Comparison of ENCODE assay signal across 8 cellular contexts in the genomic region with DNA sequence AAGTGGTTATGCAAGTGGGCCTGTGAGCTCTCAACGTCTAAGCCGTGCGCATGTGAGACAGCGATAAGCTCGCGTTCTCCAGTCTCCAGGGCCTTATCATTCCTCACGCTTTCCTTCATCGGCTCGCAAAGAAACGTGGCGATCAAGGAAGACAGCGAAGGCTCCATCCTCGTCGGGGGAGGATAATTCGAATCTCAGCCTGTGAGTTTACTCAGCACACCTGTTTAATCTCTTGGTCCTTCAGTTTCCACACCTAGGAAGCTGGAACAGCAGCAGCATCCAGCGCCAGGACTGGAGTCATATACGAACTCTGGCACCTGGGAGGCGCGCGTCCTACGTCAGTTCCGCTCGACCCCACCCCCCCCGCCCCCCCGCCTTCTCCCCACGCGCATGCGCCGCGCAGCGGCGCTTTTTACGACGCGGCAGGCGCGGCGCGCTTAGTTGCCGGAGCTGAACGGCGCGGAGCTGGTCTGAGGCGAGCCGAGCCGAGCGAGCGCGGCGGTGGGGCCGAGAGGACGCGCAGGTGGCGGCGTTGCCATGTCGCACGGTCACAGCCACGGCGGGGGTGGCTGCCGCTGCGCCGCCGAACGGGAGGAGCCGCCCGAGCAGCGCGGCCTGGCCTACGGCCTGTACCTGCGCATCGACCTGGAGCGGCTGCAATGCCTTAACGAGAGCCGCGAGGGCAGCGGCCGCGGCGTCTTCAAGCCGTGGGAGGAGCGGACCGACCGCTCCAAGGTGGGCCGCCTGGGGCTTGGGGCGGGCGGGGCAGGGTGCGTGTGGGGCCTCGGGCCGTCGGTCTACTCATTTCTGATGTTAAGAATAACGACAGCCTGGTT. TPM values are rescaled to one million over a fixed set of nuclear protein-coding genes. Genes with fewer than 3 reads are reported as not detected.
DNase-seq lines count a peak whose midpoint lies in the region; ATAC-seq and TF ChIP-seq lines count a peak whose summit lies in the region.

TSS of gene PITHD1 (plus strand) at position 440 of the 836 bp plus-strand sequence. CDS start at position 538, 98 bp downstream.

- H3K4me1 ChIP-seq in mammary epithelial cell (ENCODE audit: insufficient read depth, low read length): peaks cover 20% of the 10 kb centered on the region
- H3K4me1 ChIP-seq in smooth muscle cell (ENCODE audit: low read depth): peaks cover 15% of the 10 kb centered on the region

- H3K9ac ChIP-seq in mammary epithelial cell (ENCODE audit: insufficient read depth, low read length) (peak within 1 kb of the TSS; percentile 86), smooth muscle cell (ENCODE audit: low read depth) (peak within 1 kb of the TSS; percentile 88)

- H3K27ac ChIP-seq in 22Rv1: peak within 1 kb of the TSS; percentile 88
- H3K27ac ChIP-seq in mammary epithelial cell (ENCODE audit: insufficient read depth, low read depth, low read length): peak within 1 kb of the TSS; percentile 86
- peak within 1 kb of the TSS; percentile 84 for H3K27ac ChIP-seq in smooth muscle cell (ENCODE audit: low read depth)

- TF ChIP-seq CTCF in 22Rv1 (IDR thresholded peaks at IDR 0.05) (no peak), WI38 (IDR thresholded peaks at IDR 0.05; ENCODE audit: low read depth, low read length) (no peak), mammary epithelial cell (conservative IDR thresholded peaks at IDR 0.05 in 1 of 2, IDR thresholded peaks at IDR 0.05 in 1 of 2; ENCODE audit: extremely low read depth in 1 of 2, insufficient read depth in 1 of 2, low read depth in 1 of 2, low read length in 2 of 2) (no peak), smooth muscle cell (IDR thresholded peaks at IDR 0.05; ENCODE audit: borderline replicate concordance, insufficient read depth, poor library complexity, severe bottlenecking) (no peak)

- BruUV-seq in mammary epithelial cell (replicated peaks; lab: Mats Ljungman, UMichigan): no TSS peak

- H3K36me3 ChIP-seq in mammary epithelial cell (ENCODE audit: insufficient read depth, low read length): peaks cover 3% of the 10 kb centered on the region
- H3K36me3 ChIP-seq in smooth muscle cell (ENCODE audit: low read depth): no peaks in the 10 kb centered on the region

- H2AFZ ChIP-seq in mammary epithelial cell (ENCODE audit: low read depth, low read length) (peak within 1 kb of the TSS; percentile 97), smooth muscle cell (ENCODE audit: low read depth) (peak within 1 kb of the TSS; percentile 82)

- H3K27me3 Mint-ChIP-seq in immature natural killer cell (ENCODE audit: low read depth in 3 of 3): no peaks in the 10 kb centered on the region

- dilution Hi-C loops in mammary epithelial cell (cut with HindIII; ENCODE audit: low sequenced_read_pairs): no loop called here

- peak within 1 kb of the TSS; percentile 95 to 99 (median 98) for H3K27ac Mint-ChIP-seq in immature natural killer cell

- DNase-seq in NCI-H226 (peak; percentile 71), mammary epithelial cell (peak; percentile 81), immature natural killer cell (peak; percentile 80 to 85 (median 85)), smooth muscle cell (lab: John Stamatoyannopoulos, UW; ENCODE audit: unreplicated experiment) (peak; percentile 53)

- no peaks in the 10 kb centered on the region for H3K9me3 Mint-ChIP-seq in immature natural killer cell

- H4K20me1 ChIP-seq in mammary epithelial cell (ENCODE audit: insufficient read depth, low read length) (no peaks in the 10 kb centered on the region), smooth muscle cell (ENCODE audit: low read depth) (peaks cover 31% of the 10 kb centered on the region)

- H3K4me3 Mint-ChIP-seq in immature natural killer cell: peak within 1 kb of the TSS; percentile 95 to 98 (median 97)

- no peaks in the 10 kb centered on the region for H3F3A ChIP-seq in smooth muscle cell (ENCODE audit: low read depth)

- peak within 1 kb of the TSS; percentile 87 for H3K4me3 ChIP-seq in WI38 (ENCODE audit: low read depth, low read length)
- peak within 1 kb of the TSS; percentile 57 to 82 (median 75) for H3K4me3 ChIP-seq in mammary epithelial cell (replicated peaks in 1 of 3; ENCODE audit: insufficient read depth in 1 of 3, low read depth in 2 of 3, low read length in 3 of 3)
- H3K4me3 ChIP-seq in smooth muscle cell: peak within 1 kb of the TSS; percentile 75

- H3K4me2 ChIP-seq in mammary epithelial cell (ENCODE audit: insufficient read depth, low read depth, low read length): peak within 1 kb of the TSS; percentile 87
- peak within 1 kb of the TSS; percentile 86 for H3K4me2 ChIP-seq in smooth muscle cell

- intact Hi-C loops in mammary epithelial cell (cut with micrococcal nuclease): loop anchor here (2.0 kb wide), 1 partner anchor 21 kb away; no protein-coding TSS in a partner anchor

- ATAC-seq in GM18861 (IDR thresholded peaks at IDR 0.05; ENCODE audit: unreplicated experiment) (peak; percentile 54), HG03139 (IDR thresholded peaks at IDR 0.05; ENCODE audit: unreplicated experiment) (peak; percentile 64)

- H3K4me1 Mint-ChIP-seq in immature natural killer cell: peaks cover 36 to 46% of the 10 kb centered on the region in 2 donors

- CTCF ChIA-PET in mammary epithelial cell (lab: Charles Lee; ENCODE audit: low non-redundant PET): interaction anchor here (0.5 kb wide), 1 partner anchor 89 kb away, joined by 3 read pairs; no protein-coding TSS in a partner anchor

- H3K79me2 ChIP-seq in mammary epithelial cell (ENCODE audit: insufficient read depth, low read length) (peaks cover 51% of the 10 kb centered on the region), smooth muscle cell (ENCODE audit: low read depth) (peaks cover 50% of the 10 kb centered on the region)

- in situ Hi-C loops in mammary epithelial cell (cut with MboI; ENCODE audit: low sequenced_read_pairs in 2 of 2): no loop called here

- no peaks in the 10 kb centered on the region for H3K27me3 ChIP-seq in mammary epithelial cell (ENCODE audit: insufficient read depth, low read length)
- H3K27me3 ChIP-seq in smooth muscle cell (ENCODE audit: low read depth): no peaks in the 10 kb centered on the region

- under 1% methylated on average over 40 of the region's 91 CpGs for WGBS in mammary epithelial cell (ENCODE audit: low coverage, missing lambda C conversion rate)
- under 1% methylated on average over 40 of the region's 91 CpGs for WGBS in smooth muscle cell (ENCODE audit: low lambda C conversion rate)

- H3K9me3 ChIP-seq in mammary epithelial cell (replicated peaks; ENCODE audit: insufficient read depth, low read length) (no peaks in the 10 kb centered on the region), smooth muscle cell (replicated peaks; ENCODE audit: low read depth) (no peaks in the 10 kb centered on the region)

- H3K36me3 Mint-ChIP-seq in immature natural killer cell: peaks cover 0 to 3% (median 0%) of the 10 kb centered on the region in 3 donors

RNA-seq across cellular contexts. Expression of gene PITHD1, which starts in this region (rescaled TPM):
- total RNA-seq in mammary epithelial cell (10 to 100 TPM; 39.7 to 44.0 TPM), smooth muscle cell (49.6 and 49.8 TPM in 2 replicates)
- polyA plus RNA-seq in mammary epithelial cell (45.9 TPM), immature natural killer cell (10 to 100 TPM; 62.5 to 89.2 (median 82.4) TPM), smooth muscle cell (32.0 and 36.1 TPM in 2 replicates)
- 3.9 TPM for polyA minus RNA-seq in mammary epithelial cell

Comparison
In these comparisons a context has a peak if more than half of its experiments do, and no peak if none do; other contexts are left out.
1. Peak in every context shown above with its lines: DNase-seq, ATAC-seq, H3K4me3 ChIP-seq and H3K27ac ChIP-seq.